Comparison of ENCODE assay signal across 8 cellular contexts in the genomic region with DNA sequence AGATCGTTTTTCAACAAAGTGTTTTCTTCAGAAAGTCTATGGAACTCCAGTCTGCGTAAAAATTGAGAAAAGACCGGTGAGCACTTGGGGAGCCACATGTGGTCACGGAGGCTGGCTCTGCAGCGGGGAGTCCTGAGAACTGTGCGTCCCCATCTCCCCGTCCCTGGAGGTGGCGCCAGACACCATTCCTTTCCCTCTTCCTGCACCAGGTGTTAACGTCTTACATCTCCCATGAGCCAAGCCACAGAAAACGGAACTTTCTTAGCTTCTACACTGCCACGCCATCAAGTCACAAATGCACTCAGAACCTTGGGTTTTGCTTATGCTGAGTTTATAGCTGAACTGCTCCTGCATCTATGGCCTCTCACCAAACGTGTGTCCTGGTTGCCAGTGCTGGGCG.
DNase-seq lines count a peak whose midpoint lies in the region; ATAC-seq and TF ChIP-seq lines count a peak whose summit lies in the region.

No MANE protein-coding gene starts in this region.

- H3K4me3 ChIP-seq in H7 (ENCODE audit: insufficient read depth, low read depth, low read length), result no peak overlapping the region

- peaks cover 14% of the 10 kb centered on the region for H3K36me3 ChIP-seq in H7 (replicated peaks; ENCODE audit: control insufficient read depth, insufficient read depth, low read length)

- H3K27me3 ChIP-seq in H7 (ENCODE audit: control insufficient read depth, insufficient read depth, low read length), result no peaks in the 10 kb centered on the region

- intact Hi-C loops in posterior vena cava (cut with DNase I), result no loop called here

- peak; percentile 69 for DNase-seq in GM10266 (ENCODE audit: extremely low spot score)
- DNase-seq in H7, result peak; percentile 91
- peak; percentile 24 for DNase-seq in NCI-H2171 (lab: John Stamatoyannopoulos, UW)
- peak; percentile 24 for DNase-seq in activated naive CD4-positive, alpha-beta T cell treated with Interleukin-2 at 50 U/mL for 16 hours
- DNase-seq in left lobe of liver (ENCODE audit: low spot score), result no peak
- no peak for DNase-seq in posterior vena cava (ENCODE audit: low spot score)
- DNase-seq in AG20443 (ENCODE audit: low spot score), result no peak

- peak; percentile 58 for TF ChIP-seq CTCF in GM10266 (IDR thresholded peaks at IDR 0.05; ENCODE audit: control insufficient read depth, insufficient read depth, low read depth, missing control alignments)

- ATAC-seq in left lobe of liver (peak; percentile 72), GM18858 (IDR thresholded peaks at IDR 0.05; ENCODE audit: unreplicated experiment) (no peak)

Comparison
In these comparisons a context has a peak if more than half of its experiments do, and no peak if none do; other contexts are left out.
1. DNase-seq: peak in GM10266 (single experiment), H7 (single experiment), NCI-H2171 (single experiment) and activated naive CD4-positive, alpha-beta T cell treated with Interleukin-2 at 50 U/mL for 16 hours (single experiment); none in left lobe of liver (single experiment), posterior vena cava (single experiment) and AG20443 (single experiment).